19 cellular contexts compared by ENCODE assay signal in genomic region chr3:127706312-127706711, GRCh38. TPM values are rescaled to one million over a fixed set of nuclear protein-coding genes. Genes with fewer than 3 reads are reported as not detected.
DNase-seq lines count a peak whose midpoint lies in the region; ATAC-seq, FAIRE-seq and TF ChIP-seq lines count a peak whose summit lies in the region.
"Had no signal": no experiment of that assay in that cellular context is flagged by ENCODE, and none has a peak within 500 bp of the region (broad histone marks: within the 10 kb centered on the region; RNA-seq: fewer than 3 reads in every experiment).

No MANE protein-coding gene starts in this region.

- H3K27ac ChIP-seq in Peyer's patch (no peak overlapping the region), kidney (ENCODE audit: low read depth in 2 of 2, low read length in 2 of 2) (no peak overlapping the region), spleen (peak overlapping the region; percentile 37 to 90 (median 73)), MM.1S (ENCODE audit: low read length) (no peak overlapping the region)
- H3K27ac ChIP-seq: GM23248 had no signal

- H3K9ac ChIP-seq in kidney (ENCODE audit: low read length in 2 of 2): no peak overlapping the region
- H3K9ac ChIP-seq in MM.1S (ENCODE audit: low read length): no peak overlapping the region
- H3K9ac ChIP-seq: GM23248 had no signal

- FAIRE-seq in kidney (lab: Jason Lieb, UNC): no peak

- no peak for ATAC-seq in GM21390 (IDR thresholded peaks at IDR 0.05; ENCODE audit: unreplicated experiment)
- ATAC-seq: activated naive CD4-positive, alpha-beta T cell treated with anti-CD3 and anti-CD28 coated beads, Interleukin-2, amount 50 U/mL, for 72 hours; activated T-cell treated with anti-CD3 and anti-CD28 coated beads, Interleukin-2, amount 50 U/mL, for 4 hours had no signal

- no peaks in the 10 kb centered on the region for H3K9me2 ChIP-seq in MM.1S (replicated peaks; ENCODE audit: insufficient read depth, low read length)

- peaks cover 0 to 25% (median 0%) of the 10 kb centered on the region in 3 donors for H3K36me3 ChIP-seq in Peyer's patch
- H3K36me3 ChIP-seq in kidney (ENCODE audit: control insufficient read depth in 1 of 2, insufficient read depth in 2 of 2, low read length in 2 of 2): no peaks in the 10 kb centered on the region
- peaks cover 0 to 16% (median 0%) of the 10 kb centered on the region in 6 donors for H3K36me3 ChIP-seq in spleen
- no peaks in the 10 kb centered on the region for H3K36me3 ChIP-seq in MM.1S (replicated peaks; ENCODE audit: insufficient read depth, low read length)
- H3K36me3 ChIP-seq: breast epithelium had no signal

- no peak overlapping the region for H2AFZ ChIP-seq in MM.1S (ENCODE audit: low read length)
- H2AFZ ChIP-seq: GM23248 had no signal

- H3K27me3 ChIP-seq in Peyer's patch (no peaks in the 10 kb centered on the region), spleen (replicated peaks in 1 of 7) (no peaks in the 10 kb centered on the region), MM.1S (replicated peaks; ENCODE audit: insufficient read depth, low read length) (no peaks in the 10 kb centered on the region)
- H3K27me3 ChIP-seq: breast epithelium had no signal

- 75 to 88% (median 85%) methylated on average over 7 of the region's 7 CpGs for WGBS in spleen, 5 donors

- H3K4me2 ChIP-seq in MM.1S (ENCODE audit: low read depth, low read length): no peak overlapping the region

- no peak overlapping the region for H3K4me3 ChIP-seq in Peyer's patch
- no peak overlapping the region for H3K4me3 ChIP-seq in kidney (ENCODE audit: low read length in 2 of 2)
- no peak overlapping the region for H3K4me3 ChIP-seq in spleen
- no peak overlapping the region for H3K4me3 ChIP-seq in MM.1S (ENCODE audit: low read length)
- H3K4me3 ChIP-seq: breast epithelium, GM23248 had no signal

- TF ChIP-seq CTCF in Peyer's patch (IDR thresholded peaks at IDR 0.05) (no peak), kidney (IDR thresholded peaks at IDR 0.05; ENCODE audit: borderline replicate concordance, extremely low read depth, insufficient read depth) (no peak), spleen (IDR thresholded peaks at IDR 0.05 in 8 of 11, conservative IDR thresholded peaks at IDR 0.05 in 3 of 11) (no peak), MM.1S (IDR thresholded peaks at IDR 0.05; ENCODE audit: low read length) (no peak)

- intact Hi-C loops in kidney (cut with DNase I): no loop called here
- intact Hi-C loops in spleen (cut with DNase I; ENCODE audit: low total_unique reads): no loop called here

- DNase-seq in Peyer's patch: peak in 2 of 3 donors; percentile 24 to 37
- DNase-seq in ecto neural progenitor cell (ENCODE audit: low spot score): peak; percentile 29
- DNase-seq in kidney: peak; percentile 54
- peak; percentile 58 for DNase-seq in spleen
- no peak for DNase-seq in MM.1S
- DNase-seq in mucosa of gallbladder (ENCODE audit: low spot score): no peak
- DNase-seq in dermis blood vessel endothelial cell: no peak
- DNase-seq: activated CD4-positive, alpha-beta T cell treated with anti-CD3 and anti-CD28 coated beads, Interleukin-2, amount 50 U/mL, for 4 hours; activated T-cell treated with anti-CD3 and anti-CD28 coated beads, Interleukin-2, amount 50 U/mL, for 4 hours; CD4-positive, alpha-beta memory T cell; effector CD8-positive, alpha-beta T cell; GM23248; hippocampal formation; midbrain; NCI-H2029; NCI-H510A treated with DMSO at 0.1 percent for 48 hours had no signal

- peaks cover 0 to 6% (median 0%) of the 10 kb centered on the region in 4 donors for H3K4me1 ChIP-seq in Peyer's patch
- H3K4me1 ChIP-seq in kidney (ENCODE audit: control insufficient read depth in 1 of 2, insufficient read depth in 1 of 2, low read depth in 1 of 2, low read length in 2 of 2): peaks cover 6 to 14% of the 10 kb centered on the region in 2 donors
- H3K4me1 ChIP-seq in spleen: peaks cover 3 to 80% (median 47%) of the 10 kb centered on the region in 6 donors
- H3K4me1 ChIP-seq in MM.1S (ENCODE audit: low read length): no peaks in the 10 kb centered on the region
- H3K4me1 ChIP-seq: breast epithelium had no signal

- no peaks in the 10 kb centered on the region for H3F3A ChIP-seq in MM.1S (ENCODE audit: insufficient read depth, low read length)

- no peaks in the 10 kb centered on the region for H3K79me2 ChIP-seq in MM.1S (ENCODE audit: low read length)

- TF ChIP-seq POLR2A in Peyer's patch (IDR thresholded peaks at IDR 0.05) (no peak), spleen (IDR thresholded peaks at IDR 0.05) (no peak)

- no peaks in the 10 kb centered on the region for H4K20me1 ChIP-seq in MM.1S (ENCODE audit: insufficient read depth, low read length)

- H3K9me3 ChIP-seq in Peyer's patch (no peaks in the 10 kb centered on the region), kidney (ENCODE audit: control insufficient read depth in 1 of 2, low read length in 2 of 2) (peaks cover 0 to 4% of the 10 kb centered on the region in 2 donors), spleen (no peaks in the 10 kb centered on the region), MM.1S (replicated peaks; ENCODE audit: insufficient read depth, low read length) (no peaks in the 10 kb centered on the region)
- H3K9me3 ChIP-seq: breast epithelium had no signal

RNA-seq across cellular contexts. Expression of gene ABTB1, which starts 33.6 kb away (rescaled TPM):
- total RNA-seq in Peyer's patch (10 to 100 TPM; 38.5 to 80.0 (median 57.1) TPM), kidney (29.2 TPM), spleen (100 to 1,000 TPM in 6 of 7 donors, 10 to 100 TPM in 1; 91.9 to 172 (median 152) TPM), mucosa of gallbladder (57.7 TPM), dermis blood vessel endothelial cell (12.8 and 14.4 TPM in 2 replicates)
- polyA plus RNA-seq in kidney (ENCODE audit: insufficient read depth, low read depth, low replicate concordance) (43.2 TPM), spleen (100 to 1,000 TPM in 2 of 3 donors, 10 to 100 TPM in 1; 57.9 to 156 (median 138) TPM)

Comparison
In these comparisons a context has a peak if more than half of its experiments do, and no peak if none do; other contexts are left out.
1. DNase-seq: peak in Peyer's patch (2 of 3), ecto neural progenitor cell (single experiment), kidney (single experiment) and spleen (single experiment); none in MM.1S (single experiment), mucosa of gallbladder (single experiment) and dermis blood vessel endothelial cell (single experiment).
2. H3K27ac ChIP-seq: peak in spleen (8 of 8); none in Peyer's patch (0 of 4), kidney (0 of 2) and MM.1S (single experiment).